ENCODE assay signal across 9 cellular contexts in the genomic region with DNA sequence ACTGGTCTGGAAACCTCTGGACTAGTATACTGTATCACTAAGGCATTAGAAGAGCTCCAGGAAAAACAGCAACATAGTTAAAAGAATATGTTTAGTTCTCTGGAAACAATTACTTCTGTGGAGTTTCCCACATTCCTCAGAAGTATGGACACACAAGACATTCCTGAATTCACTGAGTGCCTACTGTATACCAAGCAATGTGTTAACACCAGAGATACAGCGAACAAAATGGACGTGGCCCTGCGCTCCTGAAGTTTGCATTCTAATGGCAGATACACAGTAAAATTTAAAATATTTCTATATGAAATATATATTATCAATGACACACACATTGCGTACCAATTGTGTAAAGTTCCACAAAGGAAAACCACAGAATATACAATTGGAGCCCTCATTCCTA. TPM values are rescaled to one million over a fixed set of nuclear protein-coding genes. Genes with fewer than 3 reads are reported as not detected.
DNase-seq lines count a peak whose midpoint lies in the region; ATAC-seq and TF ChIP-seq lines count a peak whose summit lies in the region.
"Had no signal": no experiment of that assay in that cellular context is flagged by ENCODE, and none has a peak within 500 bp of the region (broad histone marks: within the 10 kb centered on the region; RNA-seq: fewer than 3 reads in every experiment).

No MANE protein-coding gene starts in this region.

- ATAC-seq in activated CD8-positive, alpha-beta memory T cell treated with anti-CD3 and anti-CD28 coated beads, Interleukin-2, amount 10 ng/mL, durations not matched to agents 7 days and 5 days: no peak
- ATAC-seq in activated naive CD8-positive, alpha-beta T cell treated with anti-CD3 and anti-CD28 coated beads, Interleukin-2, amount 10 ng/mL, durations not matched to agents 7 days and 5 days (ENCODE audit: low read depth): no peak

- WGBS in testis, 2 donors: 31 to 54% methylated on average over 4 of the region's 4 CpGs

- H3K36me3 ChIP-seq in kidney epithelial cell (ENCODE audit: control insufficient read depth, insufficient read depth, low read length): no peaks in the 10 kb centered on the region
- no peaks in the 10 kb centered on the region for H3K36me3 ChIP-seq in testis (ENCODE audit: low read depth, missing control alignments)

- CTCF ChIA-PET in activated CD8-positive, alpha-beta memory T cell treated with anti-CD3 and anti-CD28 coated beads, Interleukin-2, amount 10 ng/mL, durations not matched to agents 7 days and 5 days (lab: Charles Lee): interaction anchor here (0.9 to 5.4 kb wide), 9 partner anchors 11 to 105 kb away, joined by 4 to 43 read pairs (median 5); no protein-coding TSS in a partner anchor

- H3K9me3 ChIP-seq in testis: no peaks in the 10 kb centered on the region

- TF ChIP-seq POLR2A in testis (IDR thresholded peaks at IDR 0.05): no peak

- POLR2A ChIA-PET in activated naive CD8-positive, alpha-beta T cell treated with anti-CD3 and anti-CD28 coated beads, Interleukin-2, amount 10 ng/mL, durations not matched to agents 7 days and 5 days (lab: Charles Lee): interaction anchor here (0.7 to 1.2 kb wide), 5 partner anchors 14 to 509 kb away, joined by 3 to 5 read pairs (median 3); a partner anchor contains a TSS

- H3K27me3 Mint-ChIP-seq in activated CD8-positive, alpha-beta memory T cell treated with anti-CD3 and anti-CD28 coated beads, Interleukin-2, amount 10 ng/mL, durations not matched to agents 7 days and 5 days: no peaks in the 10 kb centered on the region
- H3K27me3 Mint-ChIP-seq in activated naive CD8-positive, alpha-beta T cell treated with anti-CD3 and anti-CD28 coated beads, Interleukin-2, amount 10 ng/mL, durations not matched to agents 7 days and 5 days: no peaks in the 10 kb centered on the region

- H3K4me3 ChIP-seq in kidney epithelial cell (ENCODE audit: low read depth, low read length) (peak overlapping the region; percentile 69), testis (peak overlapping the region; percentile 77 to 85)

- no peak for TF ChIP-seq CTCF in kidney epithelial cell (IDR thresholded peaks at IDR 0.05; ENCODE audit: insufficient read depth, low read length, poor library complexity, severe bottlenecking)
- no peak for TF ChIP-seq CTCF in testis (IDR thresholded peaks at IDR 0.05)

- no peaks in the 10 kb centered on the region for H3K27me3 ChIP-seq in kidney epithelial cell (ENCODE audit: control insufficient read depth, insufficient read depth, low read length)
- H3K27me3 ChIP-seq in testis: no peaks in the 10 kb centered on the region

- intact Hi-C loops in testis (cut with DNase I; ENCODE audit: low total_unique reads): no loop called here

- H3K9me3 Mint-ChIP-seq in activated CD8-positive, alpha-beta memory T cell treated with anti-CD3 and anti-CD28 coated beads, Interleukin-2, amount 10 ng/mL, durations not matched to agents 7 days and 5 days (ENCODE audit: low read depth): no peaks in the 10 kb centered on the region
- no peaks in the 10 kb centered on the region for H3K9me3 Mint-ChIP-seq in activated naive CD8-positive, alpha-beta T cell treated with anti-CD3 and anti-CD28 coated beads, Interleukin-2, amount 10 ng/mL, durations not matched to agents 7 days and 5 days

- H3K4me1 ChIP-seq in testis: peaks cover 18% of the 10 kb centered on the region

- H3K27ac ChIP-seq in testis: peak overlapping the region; percentile 61 to 83

- H3K4me1 Mint-ChIP-seq in activated CD8-positive, alpha-beta memory T cell treated with anti-CD3 and anti-CD28 coated beads, Interleukin-2, amount 10 ng/mL, durations not matched to agents 7 days and 5 days: peaks cover 20% of the 10 kb centered on the region
- peaks cover 20% of the 10 kb centered on the region for H3K4me1 Mint-ChIP-seq in activated naive CD8-positive, alpha-beta T cell treated with anti-CD3 and anti-CD28 coated beads, Interleukin-2, amount 10 ng/mL, durations not matched to agents 7 days and 5 days

- no peak for DNase-seq in activated CD8-positive, alpha-beta memory T cell treated with anti-CD3 and anti-CD28 coated beads, Interleukin-2, amount 10 ng/mL, durations not matched to agents 7 days and 5 days
- DNase-seq in activated CD8-positive, alpha-beta memory T cell treated with anti-CD3 and anti-CD28 coated beads, Interleukin-2, amount 50 U/mL, for 4 hours: no peak
- no peak for DNase-seq in activated naive CD8-positive, alpha-beta T cell treated with anti-CD3 and anti-CD28 coated beads, Interleukin-2, amount 10 ng/mL, durations not matched to agents 7 days and 5 days
- no peak for DNase-seq in kidney epithelial cell (ENCODE audit: low read depth)
- DNase-seq in testis: no peak
- no peak for DNase-seq in UCSD-AML1 (lab: John Stamatoyannopoulos, UW; ENCODE audit: unreplicated experiment)
- DNase-seq in COR-L47 (lab: John Stamatoyannopoulos, UW): no peak
- no peak for DNase-seq in NCI-H1417 treated with DMSO at 0.1 percent for 48 hours (lab: John Stamatoyannopoulos, UW)

- H3K4me3 Mint-ChIP-seq in activated CD8-positive, alpha-beta memory T cell treated with anti-CD3 and anti-CD28 coated beads, Interleukin-2, amount 10 ng/mL, durations not matched to agents 7 days and 5 days: peak overlapping the region; percentile 85
- H3K4me3 Mint-ChIP-seq in activated naive CD8-positive, alpha-beta T cell treated with anti-CD3 and anti-CD28 coated beads, Interleukin-2, amount 10 ng/mL, durations not matched to agents 7 days and 5 days: peak overlapping the region; percentile 90

- H3K27ac Mint-ChIP-seq in activated CD8-positive, alpha-beta memory T cell treated with anti-CD3 and anti-CD28 coated beads, Interleukin-2, amount 10 ng/mL, durations not matched to agents 7 days and 5 days: peak overlapping the region; percentile 69
- H3K27ac Mint-ChIP-seq in activated naive CD8-positive, alpha-beta T cell treated with anti-CD3 and anti-CD28 coated beads, Interleukin-2, amount 10 ng/mL, durations not matched to agents 7 days and 5 days: peak overlapping the region; percentile 64

- H3K36me3 Mint-ChIP-seq in activated CD8-positive, alpha-beta memory T cell treated with anti-CD3 and anti-CD28 coated beads, Interleukin-2, amount 10 ng/mL, durations not matched to agents 7 days and 5 days: no peaks in the 10 kb centered on the region
- H3K36me3 Mint-ChIP-seq in activated naive CD8-positive, alpha-beta T cell treated with anti-CD3 and anti-CD28 coated beads, Interleukin-2, amount 10 ng/mL, durations not matched to agents 7 days and 5 days: no peaks in the 10 kb centered on the region

RNA-seq across cellular contexts. Expression of a gene that starts 1.1 kb away (rescaled TPM):
- total RNA-seq in activated CD8-positive, alpha-beta memory T cell treated with anti-CD3 and anti-CD28 coated beads, Interleukin-2, amount 10 ng/mL, durations not matched to agents 7 days and 5 days: 10 to 100 TPM; 12.9 to 14.6 TPM
- 10 to 100 TPM; 15.4 to 17.3 TPM for total RNA-seq in activated naive CD8-positive, alpha-beta T cell treated with anti-CD3 and anti-CD28 coated beads, Interleukin-2, amount 10 ng/mL, durations not matched to agents 7 days and 5 days
- total RNA-seq in kidney epithelial cell (7.1 and 15.3 TPM in 2 replicates), testis (100 to 1,000 TPM; 126 to 132 TPM)
- 150 TPM for polyA plus RNA-seq in testis (ENCODE audit: insufficient read depth, low read depth, low replicate concordance)

RNA-seq across cellular contexts. Expression of a gene that starts 14.6 kb away (rescaled TPM):
- not detected for total RNA-seq in activated CD8-positive, alpha-beta memory T cell treated with anti-CD3 and anti-CD28 coated beads, Interleukin-2, amount 10 ng/mL, durations not matched to agents 7 days and 5 days
- total RNA-seq in activated naive CD8-positive, alpha-beta T cell treated with anti-CD3 and anti-CD28 coated beads, Interleukin-2, amount 10 ng/mL, durations not matched to agents 7 days and 5 days: not detected
- total RNA-seq in kidney epithelial cell (not detected in 2 replicates), testis (10 to 100 TPM in 1 of 2 donors, 1 to 10 TPM in 1; 5.9 to 28.7 TPM)
- polyA plus RNA-seq in testis (ENCODE audit: insufficient read depth, low read depth, low replicate concordance): 32.5 TPM
- total RNA-seq: T-helper 2 cell treated with Interferon-gamma antibody and Interleukin-4, amounts not matched to agents 100 ng/mL and 5 ng/mL, for 36 hours had no signal

RNA-seq across cellular contexts. Expression of a gene that starts 50.3 kb away (rescaled TPM):
- total RNA-seq in activated CD8-positive, alpha-beta memory T cell treated with anti-CD3 and anti-CD28 coated beads, Interleukin-2, amount 10 ng/mL, durations not matched to agents 7 days and 5 days: 1 to 10 TPM; 3.3 to 8.1 TPM
- total RNA-seq in activated naive CD8-positive, alpha-beta T cell treated with anti-CD3 and anti-CD28 coated beads, Interleukin-2, amount 10 ng/mL, durations not matched to agents 7 days and 5 days: 1 to 10 TPM; 7.0 to 9.0 TPM
- total RNA-seq in kidney epithelial cell: 8.6 and 8.7 TPM in 2 replicates
- 10 to 100 TPM; 26.6 to 31.7 TPM for total RNA-seq in testis
- polyA plus RNA-seq in testis (ENCODE audit: insufficient read depth, low read depth, low replicate concordance): 32.0 TPM
